1 cellular context compared by ENCODE assay signal in genomic region chr1:38555594-38555993, GRCh38.
A peak's percentile ranks its signal among the peaks of the same experiment; 100 is the strongest.
TF ChIP-seq lines count a peak whose summit lies in the region.

No MANE protein-coding gene starts in this region.

TF ChIP-seq in HEK293, 187 proteins besides CTCF, POLR2A, EP300 and RAD21 (continued from another document):
- TF ChIP-seq ZIC2 (tag by site-specific recombination; IDR thresholded peaks at IDR 0.05), result 0 out of 2 replicates have a peak, but pooled peaks have one; percentile 5
